13 cellular contexts compared by ENCODE assay signal in genomic region chr7:134460000-134460399, GRCh38. TPM values are rescaled to one million over a fixed set of nuclear protein-coding genes. Genes with fewer than 3 reads are reported as not detected.
DNase-seq lines count a peak whose midpoint lies in the region; ATAC-seq and TF ChIP-seq lines count a peak whose summit lies in the region.
"Had no signal": no experiment of that assay in that cellular context is flagged by ENCODE, and none has a peak within 500 bp of the region (broad histone marks: within the 10 kb centered on the region; RNA-seq: fewer than 3 reads in every experiment).

No MANE protein-coding gene starts in this region.

- ATAC-seq in DND-41 (ENCODE audit: insufficient read depth, low read depth), result no peak
- ATAC-seq in HG02678 (IDR thresholded peaks at IDR 0.05; ENCODE audit: unreplicated experiment), result no peak
- no peak for ATAC-seq in HG02852 (IDR thresholded peaks at IDR 0.05; ENCODE audit: unreplicated experiment)
- ATAC-seq in GM18520 (IDR thresholded peaks at IDR 0.05; ENCODE audit: unreplicated experiment), result no peak

- H3K9me3 ChIP-seq in DND-41 (ENCODE audit: insufficient read depth, low read length, severe bottlenecking) (peaks cover 17% of the 10 kb centered on the region), tibial nerve (peaks cover 0 to 5% (median 1%) of the 10 kb centered on the region in 4 donors)

- no peak for TF ChIP-seq POLR2A in tibial nerve (IDR thresholded peaks at IDR 0.05)

- no peaks in the 10 kb centered on the region for H3K27me3 ChIP-seq in DND-41 (ENCODE audit: insufficient read depth, low read length, poor library complexity)
- no peaks in the 10 kb centered on the region for H3K27me3 ChIP-seq in tibial nerve
- H3K27me3 ChIP-seq: BE2C, esophagus muscularis mucosa had no signal

- H3K79me2 ChIP-seq in DND-41 (ENCODE audit: insufficient read depth, low read length), result peaks cover 20% of the 10 kb centered on the region

- H3K27ac ChIP-seq in DND-41 (ENCODE audit: low read length) (no peak overlapping the region), tibial nerve (no peak overlapping the region)

- H4K20me1 ChIP-seq in DND-41 (ENCODE audit: insufficient read depth, low read length), result no peaks in the 10 kb centered on the region

- H3K4me1 ChIP-seq in DND-41 (ENCODE audit: insufficient read depth, low read length) (peaks cover 33% of the 10 kb centered on the region), tibial nerve (peaks cover 0 to 21% (median 5%) of the 10 kb centered on the region in 4 donors)
- H3K4me1 ChIP-seq: BE2C had no signal

- no peak for TF ChIP-seq EP300 in tibial nerve (IDR thresholded peaks at IDR 0.05)

- 94 to 97% methylated on average over 2 of the region's 2 CpGs for WGBS in tibial nerve, 2 donors

- in situ Hi-C loops in ACHN (cut with HindIII; ENCODE audit: low pct_ligation_motif_present, low pct_unique_long_range_greater_than_20kb, low sequenced_read_pairs), result no loop called here

- no peak for TF ChIP-seq CTCF in DND-41 (IDR thresholded peaks at IDR 0.05; ENCODE audit: borderline replicate concordance, extremely low read depth, low read length, poor library complexity, severe bottlenecking)
- no peak for TF ChIP-seq CTCF in tibial nerve (IDR thresholded peaks at IDR 0.05)

- peak overlapping the region; percentile 87 for H2AFZ ChIP-seq in DND-41 (ENCODE audit: low read depth, low read length)

- DNase-seq in ACHN, result peak; percentile 72
- DNase-seq in DND-41, result no peak
- peak; percentile 79 for DNase-seq in RPMI7951 (ENCODE audit: low read depth)
- DNase-seq in glomerular visceral epithelial cell (ENCODE audit: extremely low spot score), result peak; percentile 76
- DNase-seq in tibial nerve (ENCODE audit: low spot score in 2 of 2), result no peak
- DNase-seq: BE2C; central memory CD4-positive, alpha-beta T cell; NCI-H510A; stimulated activated naive B cell treated with anti-CD40 and anti-IgM and Interleukin-4, amounts not matched to agents 10 μg/mL and 1 μg/mL and 100 μg/mL, for 72 hours had no signal

- H3K9ac ChIP-seq in DND-41 (ENCODE audit: low read depth, low read length), result no peak overlapping the region

- H3K4me2 ChIP-seq in DND-41 (ENCODE audit: insufficient read depth, low read length), result peak overlapping the region; percentile 92; the same call in 1 of the 2 replicates

- H3K4me3 ChIP-seq in DND-41 (ENCODE audit: low read depth in 1 of 2, low read length in 2 of 2) (no peak overlapping the region), tibial nerve (no peak overlapping the region)

- peaks cover 12% of the 10 kb centered on the region; the same call in 1 of the 2 replicates for H3K36me3 ChIP-seq in DND-41 (ENCODE audit: insufficient read depth, low read length)
- peaks cover 0 to 15% (median 0%) of the 10 kb centered on the region in 3 donors for H3K36me3 ChIP-seq in tibial nerve
- H3K36me3 ChIP-seq: BE2C had no signal

RNA-seq across cellular contexts. Expression of gene AKR1B1, which starts 1.1 kb away (rescaled TPM):
- total RNA-seq in RPMI7951 (2014; rRNA removed; shearing (Covaris generic)), result 353 and 358 TPM in 2 replicates
- 100 to 1,000 TPM; 106 to 183 (median 117) TPM for total RNA-seq in tibial nerve

Comparison
In these comparisons a context has a peak if more than half of its experiments do, and no peak if none do; other contexts are left out.
1. DNase-seq: peak in ACHN (single experiment), RPMI7951 (single experiment) and glomerular visceral epithelial cell (single experiment); none in DND-41 (single experiment) and tibial nerve (0 of 2).